22 cellular contexts compared by ENCODE assay signal in genomic region chr7:138954545-138955475, GRCh38. TPM values are rescaled to one million over a fixed set of nuclear protein-coding genes. Genes with fewer than 3 reads are reported as not detected.
DNase-seq lines count a peak whose midpoint lies in the region; FAIRE-seq and TF ChIP-seq lines count a peak whose summit lies in the region.
"Had no signal": no experiment of that assay in that cellular context is flagged by ENCODE, and none has a peak within 500 bp of the region (broad histone marks: within the 10 kb centered on the region; RNA-seq: fewer than 3 reads in every experiment).

No MANE protein-coding gene starts in this region.

- WGBS in HUES64, result 72% methylated on average over 14 of the region's 14 CpGs
- 84% methylated on average over 14 of the region's 14 CpGs for WGBS in esophagus muscularis mucosa

- intact Hi-C loops in endothelial cell of umbilical vein (cut with micrococcal nuclease) (no loop called here), PC-9 (cut with micrococcal nuclease; ENCODE audit: unreplicated experiment) (no loop called here), esophagus muscularis mucosa (cut with DNase I) (no loop called here)

- H3K4me2 ChIP-seq in endothelial cell of umbilical vein (ENCODE audit: insufficient read depth, low read length), result no peak overlapping the region
- H3K4me2 ChIP-seq in PC-9, result no peak overlapping the region

- CTCF ChIA-PET in endothelial cell of umbilical vein (lab: Charles Lee), result interaction anchor here (1.8 kb wide), 1 partner anchor 24 kb away, joined by 6 read pairs; no protein-coding TSS in a partner anchor
- CTCF ChIA-PET in PC-9 (lab: Charles Lee), result no interaction called here

- H4K20me1 ChIP-seq in endothelial cell of umbilical vein (replicated peaks; ENCODE audit: control insufficient read depth, extremely low read depth, insufficient read depth, low read length), result no peaks in the 10 kb centered on the region
- H4K20me1 ChIP-seq in PC-9 (ENCODE audit: insufficient read depth), result no peaks in the 10 kb centered on the region

- H3K9me2 ChIP-seq in PC-9 (ENCODE audit: insufficient read depth), result no peaks in the 10 kb centered on the region

- no peaks in the 10 kb centered on the region for H3K36me3 ChIP-seq in HUES64 (ENCODE audit: insufficient read depth, low read length)
- no peaks in the 10 kb centered on the region for H3K36me3 ChIP-seq in endothelial cell of umbilical vein (ENCODE audit: control insufficient read depth in 2 of 2, extremely low read depth in 1 of 2, insufficient read depth in 2 of 2, low read length in 2 of 2)
- no peaks in the 10 kb centered on the region for H3K36me3 ChIP-seq in PC-9 (ENCODE audit: low read depth)
- H3K36me3 ChIP-seq in esophagus muscularis mucosa, result no peaks in the 10 kb centered on the region

- TF ChIP-seq POLR2A in endothelial cell of umbilical vein (IDR thresholded peaks at IDR 0.05; ENCODE audit: low read depth, low read length) (no peak), esophagus muscularis mucosa (IDR thresholded peaks at IDR 0.05; ENCODE audit: low read depth) (no peak)

- H3K4me1 Mint-ChIP-seq in progenitor cell of endocrine pancreas (ENCODE audit: low read depth), result peaks cover 6% of the 10 kb centered on the region
- H3K4me1 Mint-ChIP-seq: B cell; CD4-positive, alpha-beta memory T cell had no signal

- H3K9ac ChIP-seq in HUES64 (ENCODE audit: low read depth, low read length), result no peak overlapping the region
- no peak overlapping the region for H3K9ac ChIP-seq in endothelial cell of umbilical vein (replicated peaks; ENCODE audit: extremely low read depth, insufficient read depth, low read length)

- dilution Hi-C loops in endothelial cell of umbilical vein (cut with MboI; ENCODE audit: extremely low pct_ligation_motif_present, low sequenced_read_pairs), result no loop called here

- TF ChIP-seq CTCF in endothelial cell of umbilical vein (IDR thresholded peaks at IDR 0.05; ENCODE audit: extremely low read depth in 1 of 2, insufficient read depth in 1 of 2, low read depth in 1 of 2, low read length in 2 of 2), result no peak
- TF ChIP-seq CTCF in progenitor cell of endocrine pancreas (IDR thresholded peaks at IDR 0.05; ENCODE audit: unreplicated experiment), result no peak
- no peak for TF ChIP-seq CTCF in PC-9 (conservative IDR thresholded peaks at IDR 0.05)
- TF ChIP-seq CTCF in esophagus muscularis mucosa (IDR thresholded peaks at IDR 0.05), result no peak

- H3K4me1 ChIP-seq in HUES64 (ENCODE audit: insufficient read depth, low read length) (peaks cover 21% of the 10 kb centered on the region), endothelial cell of umbilical vein (ENCODE audit: control insufficient read depth, extremely low read depth, insufficient read depth, low read length) (peaks cover 5% of the 10 kb centered on the region), PC-9 (replicated peaks; ENCODE audit: insufficient read depth) (peaks cover 28% of the 10 kb centered on the region), esophagus muscularis mucosa (no peaks in the 10 kb centered on the region)

- H3K4me3 ChIP-seq in HUES64 (ENCODE audit: low read length) (no peak overlapping the region), endothelial cell of umbilical vein (replicated peaks in 1 of 3; ENCODE audit: insufficient read depth in 1 of 3, low read depth in 1 of 3, low read length in 3 of 3) (no peak overlapping the region), PC-9 (no peak overlapping the region), esophagus muscularis mucosa (no peak overlapping the region)
- H3K4me3 ChIP-seq: SJCRH30 had no signal

- H3K27me3 ChIP-seq in HUES64 (ENCODE audit: insufficient read depth, low read length), result no peaks in the 10 kb centered on the region
- no peaks in the 10 kb centered on the region for H3K27me3 ChIP-seq in endothelial cell of umbilical vein (ENCODE audit: control insufficient read depth in 2 of 2, insufficient read depth in 2 of 2, low read length in 2 of 2)
- no peaks in the 10 kb centered on the region for H3K27me3 ChIP-seq in PC-9 (ENCODE audit: insufficient read depth, low read depth)
- no peaks in the 10 kb centered on the region for H3K27me3 ChIP-seq in esophagus muscularis mucosa
- H3K27me3 ChIP-seq: SJCRH30 had no signal

- H3K4me3 Mint-ChIP-seq in progenitor cell of endocrine pancreas (ENCODE audit: low read depth), result no peak overlapping the region
- H3K4me3 Mint-ChIP-seq: B cell; CD4-positive, alpha-beta memory T cell had no signal

- H3K79me2 ChIP-seq in endothelial cell of umbilical vein (ENCODE audit: control insufficient read depth, insufficient read depth, low read length) (peaks cover 18% of the 10 kb centered on the region), PC-9 (ENCODE audit: low read depth) (0 out of 2 replicates have a peak, but pooled peaks cover 19% of the 10 kb centered on the region)

- peaks cover 17% of the 10 kb centered on the region for H3K36me3 Mint-ChIP-seq in progenitor cell of endocrine pancreas (ENCODE audit: insufficient read depth)
- H3K36me3 Mint-ChIP-seq: CD4-positive, alpha-beta memory T cell had no signal

- BruUV-seq in endothelial cell of umbilical vein (replicated peaks; lab: Mats Ljungman, UMichigan), result no TSS peak
- BruUV-seq in PC-9 (replicated peaks; lab: Mats Ljungman, UMichigan), result no TSS peak

- H2AFZ ChIP-seq in endothelial cell of umbilical vein (ENCODE audit: low read depth, low read length) (no peak overlapping the region), PC-9 (no peak overlapping the region)

- FAIRE-seq in endothelial cell of umbilical vein (lab: Jason Lieb, UNC), result no peak
- FAIRE-seq: G401.6 had no signal

- H3F3A ChIP-seq in PC-9 (ENCODE audit: insufficient read depth, low read depth), result peaks cover 4% of the 10 kb centered on the region; the same call in 1 of the 2 replicates

- POLR2A ChIA-PET in endothelial cell of umbilical vein (lab: Charles Lee) (no interaction called here), PC-9 (lab: Charles Lee; ENCODE audit: unreplicated experiment) (no interaction called here)

- H3K27ac ChIP-seq in HUES64 (ENCODE audit: low read depth, low read length) (peak overlapping the region; percentile 35; the same call in 1 of the 2 replicates), endothelial cell of umbilical vein (ENCODE audit: insufficient read depth, low read depth, low read length) (no peak overlapping the region), PC-9 (no peak overlapping the region), esophagus muscularis mucosa (replicated peaks in 1 of 4) (no peak overlapping the region)
- H3K27ac ChIP-seq: 22Rv1, SJCRH30 had no signal

- no peaks in the 10 kb centered on the region for H3K9me1 ChIP-seq in endothelial cell of umbilical vein (replicated peaks; ENCODE audit: control insufficient read depth, extremely low read depth, insufficient read depth, low read length)

- peak overlapping the region; percentile 15 for H3K27ac Mint-ChIP-seq in progenitor cell of endocrine pancreas
- H3K27ac Mint-ChIP-seq: B cell; CD4-positive, alpha-beta memory T cell had no signal

- DNase-seq in NCI-H524 (lab: John Stamatoyannopoulos, UW) (peak; percentile 5 to 41), NCI-H524 treated with DMSO at 0.1 percent for 48 hours (lab: John Stamatoyannopoulos, UW) (no peak), endothelial cell of umbilical vein (ENCODE audit: low read depth, low spot score) (peak; percentile 18), progenitor cell of endocrine pancreas (ENCODE audit: low spot score, unreplicated experiment) (no peak), PC-9 (no peak), esophagus muscularis mucosa (ENCODE audit: extremely low spot score) (no peak), C1 segment of cervical spinal cord (lab: John Stamatoyannopoulos, UW) (no peak)
- DNase-seq: Calu3; CD4-positive, alpha-beta memory T cell; DMS79 treated with DMSO at 0.1 percent for 48 hours; GOT3; NCI-H187; NCI-H226; NCI-H526 treated with DMSO at 0.1 percent for 48 hours; NK-92 treated with Interleukin-12 subunit alpha and Interleukin-12 subunit beta, amount 100 ng/mL, for 24 hours; OCI-M1; RPMI8226; SJCRH30 had no signal

- H3K9me3 ChIP-seq in HUES64 (ENCODE audit: insufficient read depth, low read depth, low read length) (no peaks in the 10 kb centered on the region), endothelial cell of umbilical vein (replicated peaks; ENCODE audit: control insufficient read depth, insufficient read depth, low read length) (no peaks in the 10 kb centered on the region), PC-9 (ENCODE audit: insufficient read depth, low read depth) (no peaks in the 10 kb centered on the region), esophagus muscularis mucosa (no peaks in the 10 kb centered on the region)

- peaks cover 7% of the 10 kb centered on the region for H3K9me3 Mint-ChIP-seq in progenitor cell of endocrine pancreas (ENCODE audit: low read depth)

- TF ChIP-seq EP300 in esophagus muscularis mucosa (IDR thresholded peaks at IDR 0.05), result no peak

- H3K27me3 Mint-ChIP-seq in progenitor cell of endocrine pancreas, result no peaks in the 10 kb centered on the region

TF ChIP-seq in endothelial cell of umbilical vein, 7 proteins besides CTCF, POLR2A, EP300 and RAD21:
- TF ChIP-seq POLR2AphosphoS5 (IDR thresholded peaks at IDR 0.05; ENCODE audit: insufficient read depth, low read depth, low read length) (no peak), EZH2 (IDR thresholded peaks at IDR 0.05; ENCODE audit: borderline replicate concordance, low read depth, low read length, severe bottlenecking) (no peak), FOS (IDR thresholded peaks at IDR 0.05; ENCODE audit: borderline replicate concordance, insufficient read depth, low read length) (no peak), GATA2 (IDR thresholded peaks at IDR 0.05; ENCODE audit: insufficient read depth, insufficient read length, low read depth, low read length) (no peak), MYC (IDR thresholded peaks at IDR 0.05; ENCODE audit: low read depth, low read length) (no peak), MAX (IDR thresholded peaks at IDR 0.05; ENCODE audit: insufficient read depth, insufficient read length) (no peak), JUN (IDR thresholded peaks at IDR 0.05; ENCODE audit: borderline replicate concordance, insufficient read depth, insufficient read length, low read depth) (no peak)

RNA-seq across cellular contexts. Expression of gene KIAA1549, which starts 26.4 kb away (rescaled TPM):
- 9.6 TPM for polyA plus RNA-seq in HUES64 (2013, experiment 1 of 2)
- 11.3 TPM for polyA plus RNA-seq in HUES64 (2013, experiment 2 of 2)
- 10.9 and 12.4 TPM in 2 replicates for total RNA-seq in endothelial cell of umbilical vein
- polyA plus RNA-seq in endothelial cell of umbilical vein, result 3.9 and 4.6 TPM in 2 replicates
- polyA plus RNA-seq in endothelial cell of umbilical vein (2011; cell fraction: cytosol; rRNA removed), result 3.2 TPM in 2 replicates
- 7.1 and 7.5 TPM in 2 replicates for polyA plus RNA-seq in endothelial cell of umbilical vein (2011; cell fraction: nucleus; rRNA removed)
- polyA plus RNA-seq in endothelial cell of umbilical vein (2012), result 7.5 and 8.7 TPM in 2 replicates
- polyA minus RNA-seq in endothelial cell of umbilical vein, result 11.0 and 12.8 TPM in 2 replicates
- polyA minus RNA-seq in endothelial cell of umbilical vein (2011; cell fraction: cytosol; rRNA and poly(A)+ RNA removed), result 7.0 TPM
- polyA minus RNA-seq in endothelial cell of umbilical vein (2011; cell fraction: nucleus; rRNA and poly(A)+ RNA removed), result 11.0 and 15.8 TPM in 2 replicates
- total RNA-seq in progenitor cell of endocrine pancreas, result 43.1 and 45.8 TPM in 2 replicates
- total RNA-seq in PC-9 (2021), result 20.2 and 26.6 TPM in 2 replicates
- total RNA-seq in esophagus muscularis mucosa, result 1 to 10 TPM; 2.3 to 3.2 (median 2.8) TPM

Comparison
In these comparisons a context has a peak if more than half of its experiments do, and no peak if none do; other contexts are left out.
1. DNase-seq: peak in NCI-H524 (2 of 2) and endothelial cell of umbilical vein (single experiment); none in NCI-H524 treated with DMSO at 0.1 percent for 48 hours (single experiment), progenitor cell of endocrine pancreas (single experiment), PC-9 (0 of 2), esophagus muscularis mucosa (single experiment) and C1 segment of cervical spinal cord (0 of 14).